In the genomic region with DNA sequence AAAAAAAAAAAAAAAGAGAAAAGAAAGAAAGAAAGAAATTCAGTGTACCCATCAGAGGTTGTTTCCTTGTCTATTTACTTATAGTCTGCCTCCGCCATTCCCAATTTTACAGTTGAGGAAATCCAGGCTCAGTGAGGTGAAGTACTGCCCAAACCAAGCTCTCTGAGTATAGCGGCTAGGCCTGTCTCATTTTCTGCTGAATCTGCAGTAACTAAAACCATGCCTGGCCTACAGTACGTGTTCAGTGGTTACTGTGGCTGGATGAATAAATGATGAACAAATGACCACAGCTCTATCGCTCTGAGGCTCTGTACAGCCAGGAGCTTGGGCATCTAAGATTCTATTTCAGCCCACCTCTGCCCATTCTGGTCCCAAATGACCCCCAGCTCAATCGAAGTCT, we compare ENCODE assay signal across 3 cellular contexts.
TF ChIP-seq lines count a peak whose summit lies in the region.

No MANE protein-coding gene starts in this region.

TF ChIP-seq in A549, 52 proteins besides CTCF, POLR2A, EP300 and RAD21:
- TF ChIP-seq MAFK (IDR thresholded peaks at IDR 0.05; ENCODE audit: partially characterized antibody) (peak; percentile 69), FOSB (CRISPR knock-in tag; IDR thresholded peaks at IDR 0.05) (no peak)

TF ChIP-seq in IMR-90, 13 proteins besides CTCF, POLR2A, EP300 and RAD21:
- TF ChIP-seq RFX5 (IDR thresholded peaks at IDR 0.05; ENCODE audit: low read depth, low read length) (no peak), MAFK (IDR thresholded peaks at IDR 0.05; ENCODE audit: low read depth, low read length) (peak; percentile 46; the same call in 1 of the 2 replicates), RCOR1 (IDR thresholded peaks at IDR 0.05; ENCODE audit: insufficient replicate concordance, low read length) (no peak)

TF ChIP-seq in K562, 482 proteins besides CTCF, POLR2A, EP300 and RAD21:
- TF ChIP-seq CBX2 (IDR thresholded peaks at IDR 0.05; ENCODE audit: insufficient read depth, low read length, poor library complexity, severe bottlenecking) (no peak), ZNF316 (IDR thresholded peaks at IDR 0.05) (peak; percentile 80), NCOA6 (IDR thresholded peaks at IDR 0.05) (no peak), JUND (IDR thresholded peaks at IDR 0.05; ENCODE audit: borderline replicate concordance, low read depth, low read length) (no peak), JUND (tag; IDR thresholded peaks at IDR 0.05; ENCODE audit: borderline replicate concordance, low read depth, low read length) (no peak), ZFX (CRISPR knock-in tag; IDR thresholded peaks at IDR 0.05) (no peak), BHLHE40 (IDR thresholded peaks at IDR 0.05; ENCODE audit: low read length) (no peak), ZBTB40 (IDR thresholded peaks at IDR 0.05) (no peak), ZBTB40 (CRISPR knock-in tag; IDR thresholded peaks at IDR 0.05) (no peak), MAFF (IDR thresholded peaks at IDR 0.05; ENCODE audit: low read length) (peak; percentile 46; the same call in 1 of the 2 replicates), ZNF239 (CRISPR knock-in tag; IDR thresholded peaks at IDR 0.05) (no peak), ZBTB8A (IDR thresholded peaks at IDR 0.05; ENCODE audit: partially characterized antibody) (no peak), EGR1 (conservative IDR thresholded peaks at IDR 0.05) (no peak), FOXP1 (CRISPR knock-in tag; IDR thresholded peaks at IDR 0.05) (no peak), C11orf30 (IDR thresholded peaks at IDR 0.05; ENCODE audit: low read depth) (peak; percentile 64), TGIF2 (CRISPR knock-in tag; IDR thresholded peaks at IDR 0.05) (no peak), ZNF146 (CRISPR knock-in tag; IDR thresholded peaks at IDR 0.05; ENCODE audit: unreplicated experiment) (no peak), IFI16 (CRISPR knock-in tag; IDR thresholded peaks at IDR 0.05) (no peak), U2AF1 (optimal IDR thresholded peaks at IDR 0.05; ENCODE audit: low read depth, low read length) (no peak), MYC (IDR thresholded peaks at IDR 0.05; ENCODE audit: low read depth, low read length) (no peak), MYC (CRISPR knock-in tag; IDR thresholded peaks at IDR 0.05; ENCODE audit: borderline replicate concordance, low read depth) (no peak), ZNF212 (CRISPR knock-in tag; IDR thresholded peaks at IDR 0.05) (no peak), ZNF764 (CRISPR knock-in tag; IDR thresholded peaks at IDR 0.05; ENCODE audit: low read depth) (no peak), SP1 (CRISPR knock-in tag; IDR thresholded peaks at IDR 0.05) (no peak), MAFK (IDR thresholded peaks at IDR 0.05; ENCODE audit: low read length) (peak; percentile 56), NCOR1 (IDR thresholded peaks at IDR 0.05) (no peak), ZNF639 (CRISPR knock-in tag; conservative IDR thresholded peaks at IDR 0.05 in 1 of 2, IDR thresholded peaks at IDR 0.05 in 1 of 2) (no peak)
